ENCODE assay signal across 26 cellular contexts in genomic region chr9:79287152-79287766, GRCh38.
"Had no signal": no experiment of that assay in that cellular context is flagged by ENCODE, and none has a peak within 500 bp of the region (broad histone marks: within the 10 kb centered on the region; RNA-seq: fewer than 3 reads in every experiment).

No MANE protein-coding gene starts in this region.

- H3K4me1 ChIP-seq: ascending aorta, gastroesophageal sphincter, prostate gland, right atrium auricular region, testis, transverse colon, uterus had no signal

- H3K9me3 ChIP-seq: ascending aorta, gastroesophageal sphincter, ovary, prostate gland, right atrium auricular region, testis, transverse colon, uterus had no signal

- H3K27ac ChIP-seq: ascending aorta, gastroesophageal sphincter, ovary, prostate gland, right atrium auricular region, testis, transverse colon, uterus, VCaP had no signal

- H3K36me3 ChIP-seq: ascending aorta, gastroesophageal sphincter, ovary, prostate gland, right atrium auricular region, transverse colon, uterus had no signal

- DNase-seq: activated CD4-positive, alpha-beta T cell treated with anti-CD3 and anti-CD28 coated beads for 48 hours; activated CD4-positive, alpha-beta T cell treated with anti-CD3 and anti-CD28 coated beads, Interleukin-2, amount 50 U/mL, for 48 hours; activated CD8-positive, alpha-beta memory T cell treated with anti-CD3 and anti-CD28 coated beads for 24 hours; activated gamma-delta T cell; activated naive CD4-positive, alpha-beta T cell treated with anti-CD3 and anti-CD28 coated beads, Interleukin-2, amount 10 ng/mL, durations not matched to agents 7 days and 5 days; activated naive CD8-positive, alpha-beta T cell treated with anti-CD3 and anti-CD28 coated beads, Interleukin-2, amount 10 ng/mL, durations not matched to agents 7 days and 5 days; caudate nucleus; cortex of kidney; effector memory CD8-positive, alpha-beta T cell; hippocampal formation; left cardiac atrium; midbrain; naive thymus-derived CD4-positive, alpha-beta T cell; ovary; stimulated activated CD4-positive, alpha-beta T cell treated with anti-CD3 and anti-CD28 coated beads, Interleukin-15, amount 100 ng/mL, for 24 hours; stimulated activated CD4-positive, alpha-beta T cell treated with anti-CD3 and anti-CD28 coated beads, Interleukin-2, amount 100 ng/mL, for 24 hours; stimulated activated naive CD4-positive, alpha-beta T cell; testis; transverse colon; uterus had no signal

- H3K27me3 ChIP-seq: ascending aorta, gastroesophageal sphincter, ovary, right atrium auricular region, testis, transverse colon, uterus had no signal

- H3K4me3 ChIP-seq: ascending aorta, gastroesophageal sphincter, ovary, prostate gland, right atrium auricular region, testis, transverse colon, uterus had no signal

- ATAC-seq: activated CD4-positive, CD25-positive, alpha-beta regulatory T cell treated with anti-CD3 and anti-CD28 coated beads, Interleukin-2, amount 50 U/mL, for 24 hours; effector memory CD8-positive, alpha-beta T cell; gastroesophageal sphincter; left cardiac atrium; naive thymus-derived CD4-positive, alpha-beta T cell had no signal
